Comparison of ENCODE assay signal across 1 cellular context in genomic region chr12:124928095-124928911, GRCh38.
TF ChIP-seq lines count a peak whose summit lies in the region.

No MANE protein-coding gene starts in this region.

TF ChIP-seq in K562, 482 proteins besides CTCF, POLR2A, EP300 and RAD21 (continued from another document and continues in another):
- TF ChIP-seq HLTF (IDR thresholded peaks at IDR 0.05) (no peak), CBX3 (IDR thresholded peaks at IDR 0.05; ENCODE audit: borderline replicate concordance in 1 of 2, low read length in 2 of 2) (no peak), ZNF324 (CRISPR knock-in tag; IDR thresholded peaks at IDR 0.05) (no peak), ZNF551 (CRISPR knock-in tag; IDR thresholded peaks at IDR 0.05) (no peak), SRSF3 (IDR thresholded peaks at IDR 0.05; ENCODE audit: insufficient read depth, low read length) (no peak), ZNF280B (CRISPR knock-in tag; IDR thresholded peaks at IDR 0.05) (no peak), BCOR (IDR thresholded peaks at IDR 0.05) (peak; percentile 74; the same call in 1 of the 2 replicates), E2F1 (CRISPR knock-in tag; IDR thresholded peaks at IDR 0.05) (no peak), ZNF316 (IDR thresholded peaks at IDR 0.05) (no peak), ZC3H4 (CRISPR knock-in tag; IDR thresholded peaks at IDR 0.05; ENCODE audit: borderline replicate concordance) (no peak), SNIP1 (IDR thresholded peaks at IDR 0.05; ENCODE audit: low read depth) (no peak), HSF4 (CRISPR knock-in tag; IDR thresholded peaks at IDR 0.05; ENCODE audit: borderline replicate concordance) (no peak), HINFP (tag; conservative IDR thresholded peaks at IDR 0.05; ENCODE audit: low read depth) (no peak), PREB (CRISPR knock-in tag; IDR thresholded peaks at IDR 0.05) (peak; percentile 46; the same call in 1 of the 2 replicates), HDAC1 (IDR thresholded peaks at IDR 0.05) (no peak), ZNF12 (CRISPR knock-in tag; IDR thresholded peaks at IDR 0.05) (no peak; the same call in 1 of the 2 replicates), ZBTB17 (CRISPR knock-in tag; IDR thresholded peaks at IDR 0.05) (no peak), SRSF9 (IDR thresholded peaks at IDR 0.05; ENCODE audit: borderline replicate concordance, low read depth, low read length) (no peak), CEBPZ (IDR thresholded peaks at IDR 0.05; ENCODE audit: borderline replicate concordance, low read depth, low read length) (no peak), ZNF639 (CRISPR knock-in tag; conservative IDR thresholded peaks at IDR 0.05 in 1 of 2, IDR thresholded peaks at IDR 0.05 in 1 of 2) (no peak), MAX (CRISPR knock-in tag; IDR thresholded peaks at IDR 0.05) (no peak; the same call in none of the 2 replicates), SETDB1 (IDR thresholded peaks at IDR 0.05; ENCODE audit: low read length) (no peak), ZBTB9 (CRISPR knock-in tag; IDR thresholded peaks at IDR 0.05) (no peak), ZKSCAN8 (CRISPR knock-in tag; IDR thresholded peaks at IDR 0.05) (no peak), MED1 (CRISPR knock-in tag; IDR thresholded peaks at IDR 0.05; ENCODE audit: borderline replicate concordance) (no peak), GABPB2 (CRISPR knock-in tag; conservative IDR thresholded peaks at IDR 0.05) (no peak), HDGF (IDR thresholded peaks at IDR 0.05) (no peak), ZNF507 (tag; conservative IDR thresholded peaks at IDR 0.05) (no peak), ZNF408 (CRISPR knock-in tag; IDR thresholded peaks at IDR 0.05; ENCODE audit: low read depth) (no peak), RBM22 (IDR thresholded peaks at IDR 0.05; ENCODE audit: low read depth, low read length, poor library complexity, severe bottlenecking) (no peak), CREB3L1 (IDR thresholded peaks at IDR 0.05; ENCODE audit: borderline replicate concordance, low read depth) (peak; percentile 38; the same call in 1 of the 2 replicates), HOMEZ (CRISPR knock-in tag; IDR thresholded peaks at IDR 0.05) (no peak), U2AF1 (optimal IDR thresholded peaks at IDR 0.05; ENCODE audit: low read depth, low read length) (no peak), GABPB1 (CRISPR knock-in tag; IDR thresholded peaks at IDR 0.05) (no peak; the same call in 1 of the 2 replicates), DEAF1 (CRISPR knock-in tag; IDR thresholded peaks at IDR 0.05) (no peak), NRF1 (conservative IDR thresholded peaks at IDR 0.05 in 1 of 2, IDR thresholded peaks at IDR 0.05 in 1 of 2) (0 out of 4 replicates have a peak, but pooled peaks of 1 of the 2 experiments have one; percentile 3), ELF1 (tag; IDR thresholded peaks at IDR 0.05) (no peak), RCOR1 (IDR thresholded peaks at IDR 0.05; ENCODE audit: borderline replicate concordance in 1 of 2, low read depth in 2 of 2, low read length in 2 of 2) (peak in 1 of 2 experiments; percentile 4; a peak in 1 of 4 replicates), PHB2 (IDR thresholded peaks at IDR 0.05; ENCODE audit: low read depth) (no peak), NR0B1 (IDR thresholded peaks at IDR 0.05; ENCODE audit: partially characterized antibody) (no peak), ZNF785 (CRISPR knock-in tag; IDR thresholded peaks at IDR 0.05) (no peak), RBBP5 (IDR thresholded peaks at IDR 0.05; ENCODE audit: borderline replicate concordance, insufficient read depth, low read length, poor library complexity, severe bottlenecking) (no peak), ZNF143 (CRISPR knock-in tag; IDR thresholded peaks at IDR 0.05) (no peak), SMARCE1 (IDR thresholded peaks at IDR 0.05) (no peak)
